8 cellular contexts compared by ENCODE assay signal in genomic region chr19:10603873-10604459, GRCh38. TPM values are rescaled to one million over a fixed set of nuclear protein-coding genes. Genes with fewer than 3 reads are reported as not detected.
DNase-seq lines count a peak whose midpoint lies in the region; ATAC-seq, FAIRE-seq and TF ChIP-seq lines count a peak whose summit lies in the region.

No MANE protein-coding gene starts in this region.

- TF ChIP-seq POLR2A in endothelial cell of umbilical vein (IDR thresholded peaks at IDR 0.05; ENCODE audit: low read depth, low read length): no peak
- TF ChIP-seq POLR2A in ovary (IDR thresholded peaks at IDR 0.05): no peak

- H2AFZ ChIP-seq in endothelial cell of umbilical vein (ENCODE audit: low read depth, low read length): no peak overlapping the region

- peak overlapping the region; percentile 84 for H3K4me3 ChIP-seq in CD8-positive, alpha-beta memory T cell (ENCODE audit: low read length)
- H3K4me3 ChIP-seq in endothelial cell of umbilical vein (replicated peaks in 1 of 3; ENCODE audit: insufficient read depth in 1 of 3, low read depth in 1 of 3, low read length in 3 of 3) (peak overlapping the region in 2 of 3 experiments; percentile 91 to 93), ovary (no peak overlapping the region)

- CTCF ChIA-PET in CD8-positive, alpha-beta memory T cell (lab: Charles Lee): interaction anchor here (1.0 to 8.4 kb wide), 5 partner anchors 15 to 96 kb away, joined by 3 to 76 read pairs (median 19); no protein-coding TSS in a partner anchor
- CTCF ChIA-PET in endothelial cell of umbilical vein (lab: Charles Lee): interaction anchor here (0.6 to 2.1 kb wide), 8 partner anchors 21 to 166 kb away, joined by 3 to 17 read pairs (median 4); partner anchors contain the start of gene SLC44A2

- H3K9me1 ChIP-seq in endothelial cell of umbilical vein (replicated peaks; ENCODE audit: control insufficient read depth, extremely low read depth, insufficient read depth, low read length): no peaks in the 10 kb centered on the region

- POLR2A ChIA-PET in CD8-positive, alpha-beta memory T cell (lab: Charles Lee): interaction anchor here (0.6 to 3.7 kb wide), 13 partner anchors 7 to 357 kb away, joined by 3 to 28 read pairs (median 5); partner anchors contain the start of gene TMED1
- POLR2A ChIA-PET in endothelial cell of umbilical vein (lab: Charles Lee): no interaction called here

- H3K36me3 ChIP-seq in CD8-positive, alpha-beta memory T cell (ENCODE audit: insufficient read depth, low read length): no peaks in the 10 kb centered on the region
- no peaks in the 10 kb centered on the region for H3K36me3 ChIP-seq in endothelial cell of umbilical vein (ENCODE audit: control insufficient read depth in 2 of 2, extremely low read depth in 1 of 2, insufficient read depth in 2 of 2, low read length in 2 of 2)
- H3K36me3 ChIP-seq in ovary: no peaks in the 10 kb centered on the region

- 28 to 34% (median 34%) methylated on average over 8 to 9 of the region's 9 CpGs for WGBS in ovary, 3 donors

- no peak for TF ChIP-seq EP300 in ovary (IDR thresholded peaks at IDR 0.05)

- peaks cover 23 to 46% (median 29%) of the 10 kb centered on the region in 3 donors for H3K4me1 Mint-ChIP-seq in CD8-positive, alpha-beta memory T cell

- H3K4me2 ChIP-seq in endothelial cell of umbilical vein (ENCODE audit: insufficient read depth, low read length): peak overlapping the region; percentile 72

- peaks cover 0 to 15% (median 2%) of the 10 kb centered on the region in 3 donors for H3K36me3 Mint-ChIP-seq in CD8-positive, alpha-beta memory T cell

- peak in 4 of 5 donors; percentile 10 to 74 (median 58) for DNase-seq in CD8-positive, alpha-beta memory T cell
- peak; percentile 39 for DNase-seq in activated CD4-positive, alpha-beta T cell treated with anti-CD3 and anti-CD28 coated beads for 48 hours
- DNase-seq in endothelial cell of umbilical vein (ENCODE audit: low read depth, low spot score) (peak; percentile 79), ovary (no peak), cerebellum (ENCODE audit: low spot score) (no peak), DMS79 (lab: John Stamatoyannopoulos, UW) (no peak)

- no peaks in the 10 kb centered on the region for H3K9me3 Mint-ChIP-seq in CD8-positive, alpha-beta memory T cell

- peak overlapping the region; percentile 75 to 99 (median 98) for H3K27ac Mint-ChIP-seq in CD8-positive, alpha-beta memory T cell

- no peak for TF ChIP-seq CTCF in endothelial cell of umbilical vein (IDR thresholded peaks at IDR 0.05; ENCODE audit: extremely low read depth in 1 of 2, insufficient read depth in 1 of 2, low read depth in 1 of 2, low read length in 2 of 2)
- TF ChIP-seq CTCF in ovary (IDR thresholded peaks at IDR 0.05): no peak

- no peaks in the 10 kb centered on the region for H3K27me3 ChIP-seq in CD8-positive, alpha-beta memory T cell (ENCODE audit: insufficient read depth, low read length, poor library complexity, severe bottlenecking)
- H3K27me3 ChIP-seq in endothelial cell of umbilical vein (ENCODE audit: control insufficient read depth in 2 of 2, insufficient read depth in 2 of 2, low read length in 2 of 2) (no peaks in the 10 kb centered on the region), ovary (no peaks in the 10 kb centered on the region)

- no peaks in the 10 kb centered on the region for H3K27me3 Mint-ChIP-seq in CD8-positive, alpha-beta memory T cell

- dilution Hi-C loops in endothelial cell of umbilical vein (cut with MboI; ENCODE audit: extremely low pct_ligation_motif_present, low sequenced_read_pairs): no loop called here

- FAIRE-seq in endothelial cell of umbilical vein (lab: Jason Lieb, UNC): peak; percentile 70

- H3K4me1 ChIP-seq in CD8-positive, alpha-beta memory T cell (ENCODE audit: insufficient read depth, low read length): peaks cover 22% of the 10 kb centered on the region
- peaks cover 25% of the 10 kb centered on the region for H3K4me1 ChIP-seq in endothelial cell of umbilical vein (ENCODE audit: control insufficient read depth, extremely low read depth, insufficient read depth, low read length)
- H3K4me1 ChIP-seq in ovary (ENCODE audit: insufficient read depth): peaks cover 2% of the 10 kb centered on the region

- peak; percentile 28 for ATAC-seq in HG03097 (IDR thresholded peaks at IDR 0.05; ENCODE audit: low FRiP score, unreplicated experiment)
- ATAC-seq in GM18858 (IDR thresholded peaks at IDR 0.05; ENCODE audit: unreplicated experiment): no peak

- H3K9me3 ChIP-seq in CD8-positive, alpha-beta memory T cell (ENCODE audit: low read length): no peaks in the 10 kb centered on the region
- H3K9me3 ChIP-seq in endothelial cell of umbilical vein (replicated peaks; ENCODE audit: control insufficient read depth, insufficient read depth, low read length) (no peaks in the 10 kb centered on the region), ovary (no peaks in the 10 kb centered on the region)

- no peaks in the 10 kb centered on the region for H4K20me1 ChIP-seq in endothelial cell of umbilical vein (replicated peaks; ENCODE audit: control insufficient read depth, extremely low read depth, insufficient read depth, low read length)

- H3K27ac ChIP-seq in CD8-positive, alpha-beta memory T cell (ENCODE audit: low read depth, low read length): peak overlapping the region; percentile 89
- H3K27ac ChIP-seq in endothelial cell of umbilical vein (ENCODE audit: insufficient read depth, low read depth, low read length): peak overlapping the region; percentile 74
- H3K27ac ChIP-seq in ovary: peak overlapping the region; percentile 62 to 68

- peak overlapping the region; percentile 97 to 99 (median 99) for H3K4me3 Mint-ChIP-seq in CD8-positive, alpha-beta memory T cell

- H3K79me2 ChIP-seq in endothelial cell of umbilical vein (ENCODE audit: control insufficient read depth, insufficient read depth, low read length): peaks cover 17% of the 10 kb centered on the region

- no TSS peak for BruUV-seq in endothelial cell of umbilical vein (replicated peaks; lab: Mats Ljungman, UMichigan)

- intact Hi-C loops in endothelial cell of umbilical vein (cut with micrococcal nuclease): loop anchor here (2.0 kb wide), 3 partner anchors 21 to 41 kb away; partner anchors contain the start of gene SLC44A2
- intact Hi-C loops in ovary (cut with DNase I): no loop called here

- H3K9ac ChIP-seq in endothelial cell of umbilical vein (replicated peaks; ENCODE audit: extremely low read depth, insufficient read depth, low read length): peak overlapping the region; percentile 86

RNA-seq across cellular contexts. Expression of gene AP1M2, which starts 16.9 kb away (rescaled TPM):
- total RNA-seq in CD8-positive, alpha-beta memory T cell: not detected
- not detected for polyA plus RNA-seq in CD8-positive, alpha-beta memory T cell
- total RNA-seq in endothelial cell of umbilical vein: not detected in 2 replicates
- 0.19 TPM in 1 of 2 replicates, not detected in the other for polyA plus RNA-seq in endothelial cell of umbilical vein
- polyA plus RNA-seq in endothelial cell of umbilical vein (2011; cell fraction: cytosol; rRNA removed): not detected in 2 replicates
- not detected in 2 replicates for polyA plus RNA-seq in endothelial cell of umbilical vein (2011; cell fraction: nucleus; rRNA removed)
- polyA plus RNA-seq in endothelial cell of umbilical vein (2012): not detected in 2 replicates
- polyA minus RNA-seq in endothelial cell of umbilical vein: not detected in 2 replicates
- 15.0 TPM for polyA minus RNA-seq in endothelial cell of umbilical vein (2011; cell fraction: cytosol; rRNA and poly(A)+ RNA removed)
- not detected in 2 replicates for polyA minus RNA-seq in endothelial cell of umbilical vein (2011; cell fraction: nucleus; rRNA and poly(A)+ RNA removed)
- total RNA-seq in ovary: 10 to 100 TPM in 1 of 7 donors, 1 to 10 TPM in 4, under 1 TPM in 1, not detected in 1; 0.86 to 45.5 (median 3.8) TPM
- under 1 TPM; 0.19 to 0.40 TPM for polyA plus RNA-seq in ovary
- 3.0 TPM for total RNA-seq in cerebellum

RNA-seq across cellular contexts. Expression of gene SLC44A2, which starts 21.4 kb away (rescaled TPM):
- total RNA-seq in CD8-positive, alpha-beta memory T cell: 10 to 100 TPM; 70.5 to 88.2 TPM
- polyA plus RNA-seq in CD8-positive, alpha-beta memory T cell: 285 TPM
- total RNA-seq in endothelial cell of umbilical vein (130 and 136 TPM in 2 replicates), ovary (100 to 1,000 TPM in 1 of 7 donors, 10 to 100 TPM in 6; 18.1 to 137 (median 52.3) TPM), cerebellum (28.6 TPM)
- polyA plus RNA-seq in endothelial cell of umbilical vein (94.2 and 97.7 TPM in 2 replicates), ovary (10 to 100 TPM; 37.6 to 94.1 TPM)
- 73.7 and 79.5 TPM in 2 replicates for polyA plus RNA-seq in endothelial cell of umbilical vein (2011; cell fraction: cytosol; rRNA removed)
- polyA plus RNA-seq in endothelial cell of umbilical vein (2011; cell fraction: nucleus; rRNA removed): 131 and 148 TPM in 2 replicates
- 104 and 142 TPM in 2 replicates for polyA plus RNA-seq in endothelial cell of umbilical vein (2012)
- 137 and 159 TPM in 2 replicates for polyA minus RNA-seq in endothelial cell of umbilical vein
- 66.6 TPM for polyA minus RNA-seq in endothelial cell of umbilical vein (2011; cell fraction: cytosol; rRNA and poly(A)+ RNA removed)
- 37.4 and 48.8 TPM in 2 replicates for polyA minus RNA-seq in endothelial cell of umbilical vein (2011; cell fraction: nucleus; rRNA and poly(A)+ RNA removed)

RNA-seq across cellular contexts. Expression of gene CDKN2D, which starts 35.2 kb away (rescaled TPM):
- 10 to 100 TPM; 22.2 to 23.1 TPM for total RNA-seq in CD8-positive, alpha-beta memory T cell
- 176 TPM for polyA plus RNA-seq in CD8-positive, alpha-beta memory T cell
- 5.0 and 5.9 TPM in 2 replicates for total RNA-seq in endothelial cell of umbilical vein
- polyA plus RNA-seq in endothelial cell of umbilical vein: 9.2 and 9.8 TPM in 2 replicates
- polyA plus RNA-seq in endothelial cell of umbilical vein (2011; cell fraction: cytosol; rRNA removed): 8.2 and 9.1 TPM in 2 replicates
- polyA plus RNA-seq in endothelial cell of umbilical vein (2011; cell fraction: nucleus; rRNA removed): 3.4 and 3.6 TPM in 2 replicates
- polyA plus RNA-seq in endothelial cell of umbilical vein (2012): 4.6 and 4.9 TPM in 2 replicates
- 4.6 and 6.4 TPM in 2 replicates for polyA minus RNA-seq in endothelial cell of umbilical vein
- polyA minus RNA-seq in endothelial cell of umbilical vein (2011; cell fraction: cytosol; rRNA and poly(A)+ RNA removed): 5.0 TPM
- 0.53 and 0.82 TPM in 2 replicates for polyA minus RNA-seq in endothelial cell of umbilical vein (2011; cell fraction: nucleus; rRNA and poly(A)+ RNA removed)
- 1 to 10 TPM; 4.4 to 7.4 (median 5.6) TPM for total RNA-seq in ovary
- polyA plus RNA-seq in ovary: 1 to 10 TPM; 2.8 to 7.6 TPM
- 38.2 TPM for total RNA-seq in cerebellum

RNA-seq across cellular contexts. Expression of gene KRI1, which starts 38.2 kb away (rescaled TPM):
- total RNA-seq in CD8-positive, alpha-beta memory T cell: 10 to 100 TPM; 61.6 to 64.5 TPM
- 45.7 TPM for polyA plus RNA-seq in CD8-positive, alpha-beta memory T cell
- total RNA-seq in endothelial cell of umbilical vein (23.1 and 25.7 TPM in 2 replicates), ovary (10 to 100 TPM; 12.3 to 28.9 (median 23.6) TPM), cerebellum (5.9 TPM)
- polyA plus RNA-seq in endothelial cell of umbilical vein (5.9 and 6.7 TPM in 2 replicates), ovary (10 to 100 TPM; 20.1 to 24.2 TPM)
- 8.3 and 8.6 TPM in 2 replicates for polyA plus RNA-seq in endothelial cell of umbilical vein (2011; cell fraction: cytosol; rRNA removed)
- 26.1 and 35.5 TPM in 2 replicates for polyA plus RNA-seq in endothelial cell of umbilical vein (2011; cell fraction: nucleus; rRNA removed)
- 17.3 TPM in 2 replicates for polyA plus RNA-seq in endothelial cell of umbilical vein (2012)
- 6.4 and 7.1 TPM in 2 replicates for polyA minus RNA-seq in endothelial cell of umbilical vein
- 45.5 TPM for polyA minus RNA-seq in endothelial cell of umbilical vein (2011; cell fraction: cytosol; rRNA and poly(A)+ RNA removed)
- polyA minus RNA-seq in endothelial cell of umbilical vein (2011; cell fraction: nucleus; rRNA and poly(A)+ RNA removed): 8.1 and 9.4 TPM in 2 replicates

RNA-seq across cellular contexts. Expression of gene ILF3, which starts 50.2 kb away (rescaled TPM):
- 100 to 1,000 TPM; 471 to 475 TPM for total RNA-seq in CD8-positive, alpha-beta memory T cell
- 100.0 TPM for polyA plus RNA-seq in CD8-positive, alpha-beta memory T cell
- total RNA-seq in endothelial cell of umbilical vein (425 and 459 TPM in 2 replicates), ovary (100 to 1,000 TPM in 6 of 7 donors, 10 to 100 TPM in 1; 90.0 to 295 (median 246) TPM), cerebellum (163 TPM)
- polyA plus RNA-seq in endothelial cell of umbilical vein (186 and 187 TPM in 2 replicates), ovary (100 to 1,000 TPM; 120 to 149 TPM)
- polyA plus RNA-seq in endothelial cell of umbilical vein (2011; cell fraction: cytosol; rRNA removed): 184 and 201 TPM in 2 replicates
- polyA plus RNA-seq in endothelial cell of umbilical vein (2011; cell fraction: nucleus; rRNA removed): 1,067 and 1,150 TPM in 2 replicates
- polyA plus RNA-seq in endothelial cell of umbilical vein (2012): 204 and 280 TPM in 2 replicates
- 170 and 173 TPM in 2 replicates for polyA minus RNA-seq in endothelial cell of umbilical vein
- polyA minus RNA-seq in endothelial cell of umbilical vein (2011; cell fraction: cytosol; rRNA and poly(A)+ RNA removed): 90.8 TPM
- polyA minus RNA-seq in endothelial cell of umbilical vein (2011; cell fraction: nucleus; rRNA and poly(A)+ RNA removed): 213 and 219 TPM in 2 replicates

Comparison
In these comparisons a context has a peak if more than half of its experiments do, and no peak if none do; other contexts are left out.
1. DNase-seq: peak in CD8-positive, alpha-beta memory T cell (4 of 5), activated CD4-positive, alpha-beta T cell treated with anti-CD3 and anti-CD28 coated beads for 48 hours (single experiment) and endothelial cell of umbilical vein (single experiment); none in ovary (0 of 5), cerebellum (single experiment) and DMS79 (single experiment).
2. Peak in every context shown above with its lines, with median percentiles within 50 percentile points of each other: H3K27ac ChIP-seq.